In the genomic region with DNA sequence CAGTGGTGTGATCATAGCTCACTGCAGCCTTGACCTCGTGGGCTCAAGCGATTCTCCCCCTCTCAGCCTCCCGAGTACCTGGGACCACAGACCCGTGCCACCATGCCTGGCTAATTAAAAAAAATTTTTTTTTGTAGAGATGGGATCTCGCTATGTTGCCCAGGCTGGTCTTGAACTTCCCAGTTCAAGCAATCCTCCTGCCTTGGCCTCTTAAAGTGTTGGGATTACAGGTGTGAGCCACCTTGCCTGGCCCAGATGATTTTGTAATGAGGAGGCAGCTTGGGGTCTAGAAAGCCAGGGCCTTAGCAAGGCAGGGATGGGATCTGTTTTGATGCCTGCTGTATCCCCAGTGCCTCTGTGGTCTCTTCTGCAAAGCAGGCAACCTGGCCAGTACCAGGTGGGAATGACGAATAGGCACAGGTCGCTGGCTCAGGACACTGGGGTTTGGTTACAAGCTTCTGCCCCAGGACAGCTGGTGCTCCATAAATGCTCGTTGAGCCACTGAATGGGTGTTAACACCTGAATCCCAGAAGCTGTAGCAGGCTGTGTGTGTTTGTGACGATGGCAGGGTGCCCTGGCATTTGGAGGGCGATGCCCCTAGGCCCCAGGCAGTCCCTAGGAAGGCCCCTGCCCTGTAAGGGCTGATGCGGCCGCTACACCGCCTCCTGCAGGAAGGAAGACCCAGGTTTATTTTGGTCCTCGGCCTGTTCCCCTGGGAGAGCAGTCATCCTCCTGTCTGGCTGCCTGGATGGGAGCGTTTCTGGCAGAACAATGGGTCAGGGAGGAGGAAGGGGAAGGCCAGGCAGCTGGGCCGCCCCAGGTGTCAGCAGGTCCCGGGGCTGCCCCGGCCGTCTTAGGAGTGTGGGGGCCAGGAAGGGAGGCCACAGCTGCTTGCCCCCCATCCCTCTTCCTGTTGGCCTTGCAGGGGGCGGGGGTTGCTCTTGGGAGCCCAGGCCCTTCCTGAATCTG, we compare ENCODE assay signal across 10 cellular contexts. TPM values are rescaled to one million over a fixed set of nuclear protein-coding genes. Genes with fewer than 3 reads are reported as not detected.
DNase-seq lines count a peak whose midpoint lies in the region; ATAC-seq and TF ChIP-seq lines count a peak whose summit lies in the region.
"Had no signal": no experiment of that assay in that cellular context is flagged by ENCODE, and none has a peak within 500 bp of the region (broad histone marks: within the 10 kb centered on the region; RNA-seq: fewer than 3 reads in every experiment).

No MANE protein-coding gene starts in this region.

- H3K4me2 ChIP-seq in HCT116 (ENCODE audit: low read length): no peak overlapping the region

- peaks cover 15% of the 10 kb centered on the region; the same call in 1 of the 2 replicates for H3K79me2 ChIP-seq in HCT116 (ENCODE audit: insufficient read depth, low read length)

- DNase-seq in HCT116 (ENCODE audit: low read depth, low spot score): no peak
- DNase-seq in chondrocyte (ENCODE audit: low spot score): no peak
- peak; percentile 25 for DNase-seq in left kidney (ENCODE audit: low read depth, low spot score)
- DNase-seq in stromal cell of bone marrow (ENCODE audit: low read depth): peak; percentile 18
- DNase-seq in T-helper 17 cell: no peak
- DNase-seq in omental fat pad (ENCODE audit: low spot score): no peak
- DNase-seq in NCI-H82 (lab: John Stamatoyannopoulos, UW): no peak
- DNase-seq: cortex of kidney, DMS79 treated with DMSO at 0.1 percent for 48 hours had no signal

- BruUV-seq in HCT116 (replicated peaks; lab: Mats Ljungman, UMichigan): no TSS peak

- peaks cover 2 to 10% of the 10 kb centered on the region in 2 experiments; a peak in 2 of 4 replicates for H3K36me3 ChIP-seq in HCT116 (ENCODE audit: control insufficient read depth in 1 of 2, insufficient read depth in 2 of 2, low read length in 2 of 2)

- RAD21 ChIA-PET in HCT116 (lab: Charles Lee; ENCODE audit: low non-redundant PET in 1 of 2, low total read pairs in 2 of 2, uncharacterized antibody in 2 of 2, unreplicated experiment in 2 of 2): no interaction called here

- TF ChIP-seq RAD21 in HCT116 (IDR thresholded peaks at IDR 0.05; ENCODE audit: low read depth): no peak

- H3K27ac ChIP-seq in HCT116 (ENCODE audit: low read depth, low read length): no peak overlapping the region

- TF ChIP-seq CTCF in HCT116 (IDR thresholded peaks at IDR 0.05 in 2 of 3, conservative IDR thresholded peaks at IDR 0.05 in 1 of 3; ENCODE audit: borderline replicate concordance in 1 of 3, insufficient read depth in 1 of 3, low read depth in 2 of 3, low read length in 2 of 3) (0 out of 6 replicates have a peak, but pooled peaks of 1 of the 3 experiments have one; percentile 28), chondrocyte (IDR thresholded peaks at IDR 0.05) (peak; percentile 65), omental fat pad (IDR thresholded peaks at IDR 0.05) (no peak)

- POLR2A ChIA-PET in HCT116 (lab: Charles Lee): no interaction called here

- CTCF ChIA-PET in HCT116 (lab: Charles Lee): interaction anchor here (1.0 kb wide), 1 partner anchor 125 kb away, joined by 4 read pairs; no protein-coding TSS in a partner anchor

- ATAC-seq in HCT116: 0 out of 2 replicates have a peak, but pooled peaks have one; percentile 47
- ATAC-seq in HG02588 (IDR thresholded peaks at IDR 0.05; ENCODE audit: unreplicated experiment): no peak
- ATAC-seq in T-helper 17 cell: no peak
- ATAC-seq in omental fat pad (ENCODE audit: low FRiP score): no peak

- H3K36me3 Mint-ChIP-seq in chondrocyte (ENCODE audit: low read depth): no peaks in the 10 kb centered on the region
- H3K36me3 Mint-ChIP-seq in T-helper 17 cell (ENCODE audit: low read depth): no peaks in the 10 kb centered on the region

- peaks cover 5% of the 10 kb centered on the region for H3K4me1 Mint-ChIP-seq in chondrocyte (ENCODE audit: low read depth)
- H3K4me1 Mint-ChIP-seq in T-helper 17 cell: peaks cover 6% of the 10 kb centered on the region

- no peak overlapping the region for H2AFZ ChIP-seq in HCT116 (ENCODE audit: low read depth, low read length, poor library complexity, severe bottlenecking)

- H3K27me3 Mint-ChIP-seq in chondrocyte (ENCODE audit: low read depth) (no peaks in the 10 kb centered on the region), T-helper 17 cell (no peaks in the 10 kb centered on the region)

- no peaks in the 10 kb centered on the region for H3K27me3 ChIP-seq in HCT116 (ENCODE audit: insufficient read depth, low read length)

- no peak overlapping the region for H3K4me3 Mint-ChIP-seq in chondrocyte (ENCODE audit: unreplicated experiment)
- no peak overlapping the region for H3K4me3 Mint-ChIP-seq in T-helper 17 cell

- no peak overlapping the region for H3K9ac ChIP-seq in HCT116 (ENCODE audit: low read length)

- H3K4me3 ChIP-seq in HCT116 (replicated peaks in 1 of 2; ENCODE audit: low read depth in 1 of 2, low read length in 2 of 2): no peak overlapping the region

- intact Hi-C loops in HCT116 (cut with micrococcal nuclease): no loop called here

- no peaks in the 10 kb centered on the region for H3K9me3 ChIP-seq in HCT116 (ENCODE audit: control insufficient read depth in 1 of 2, insufficient read depth in 1 of 2, low read depth in 1 of 2, low read length in 2 of 2)
- H3K9me3 ChIP-seq in T-helper 17 cell (ENCODE audit: control insufficient read depth, low read length, poor library complexity, severe bottlenecking): no peaks in the 10 kb centered on the region

- H3K9me3 Mint-ChIP-seq in chondrocyte (ENCODE audit: low read depth): no peaks in the 10 kb centered on the region

- peaks cover 0 to 5% of the 10 kb centered on the region in 2 experiments; a peak in 2 of 4 replicates for H3K4me1 ChIP-seq in HCT116 (ENCODE audit: control insufficient read depth in 1 of 2, insufficient read depth in 2 of 2, low read length in 2 of 2)

- no peak for TF ChIP-seq POLR2A in HCT116 (IDR thresholded peaks at IDR 0.05; ENCODE audit: borderline replicate concordance, extremely low read depth, insufficient read depth, insufficient read length)

- H4K20me1 ChIP-seq in HCT116 (ENCODE audit: insufficient read depth): no peaks in the 10 kb centered on the region

- no peaks in the 10 kb centered on the region for H3K9me2 ChIP-seq in HCT116 (ENCODE audit: insufficient read depth)

- H3K27ac Mint-ChIP-seq in chondrocyte (ENCODE audit: unreplicated experiment): no peak overlapping the region
- no peak overlapping the region for H3K27ac Mint-ChIP-seq in T-helper 17 cell

TF ChIP-seq in HCT116, 20 proteins besides CTCF, POLR2A, EP300 and RAD21:
- TF ChIP-seq EZH2 (IDR thresholded peaks at IDR 0.05) (no peak), SIN3A (IDR thresholded peaks at IDR 0.05; ENCODE audit: low read depth) (no peak)
TF ChIP-seq in HCT116: peak in this region for 0.

RNA-seq across cellular contexts. Expression of gene TNFAIP8L1, which starts 8.6 kb away (rescaled TPM):
- total RNA-seq in HCT116 (2021; ENCODE audit: unreplicated experiment) (22.2 TPM), chondrocyte (2.0 to 4.2 TPM (median 3.9 TPM) in 3 replicates), T-helper 17 cell (10 to 100 TPM; 14.9 to 18.3 TPM), omental fat pad (1 to 10 TPM; 1.8 to 6.3 (median 3.1) TPM)
- 19.5 and 24.0 TPM in 2 replicates for polyA plus RNA-seq in HCT116 (2012)

RNA-seq across cellular contexts. Expression of gene MYDGF, which starts 22.2 kb away (rescaled TPM):
- total RNA-seq in HCT116 (2021; ENCODE audit: unreplicated experiment) (110 TPM), chondrocyte (124 to 130 TPM (median 124 TPM) in 3 replicates), T-helper 17 cell (10 to 100 TPM; 33.9 to 37.9 TPM), omental fat pad (10 to 100 TPM; 25.7 to 59.2 (median 51.6) TPM)
- 225 and 280 TPM in 2 replicates for polyA plus RNA-seq in HCT116 (2012)

Comparison
In these comparisons a context has a peak if more than half of its experiments do, and no peak if none do; other contexts are left out.
1. DNase-seq: peak in left kidney (single experiment) and stromal cell of bone marrow (single experiment); none in HCT116 (single experiment), chondrocyte (single experiment), T-helper 17 cell (0 of 3), omental fat pad (single experiment) and NCI-H82 (single experiment).